In the genomic region with DNA sequence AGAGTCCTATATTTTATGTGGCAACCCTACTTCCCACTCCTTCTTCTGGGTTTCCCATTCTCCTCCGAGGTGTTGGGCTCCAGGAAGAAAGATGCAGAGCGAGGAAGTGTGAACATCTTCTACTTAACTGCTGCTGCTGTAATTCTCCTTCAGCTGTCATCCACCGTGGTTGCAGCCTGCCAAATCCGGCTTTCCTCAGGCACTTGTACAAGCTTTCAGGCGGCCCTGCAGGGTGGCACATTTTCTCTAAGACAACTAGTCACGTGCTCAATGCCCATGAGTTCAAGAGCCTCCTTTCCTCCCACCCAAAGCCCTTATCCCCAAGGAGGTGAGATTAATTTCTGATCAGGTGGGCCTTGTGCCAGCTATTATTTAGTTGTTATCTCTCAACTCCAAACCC, we compare ENCODE assay signal across 19 cellular contexts.
DNase-seq lines count a peak whose midpoint lies in the region; FAIRE-seq and TF ChIP-seq lines count a peak whose summit lies in the region.
"Had no signal": no experiment of that assay in that cellular context is flagged by ENCODE, and none has a peak within 500 bp of the region (broad histone marks: within the 10 kb centered on the region; RNA-seq: fewer than 3 reads in every experiment).

No MANE protein-coding gene starts in this region.

- no peaks in the 10 kb centered on the region for H3K36me3 ChIP-seq in SK-N-MC (ENCODE audit: insufficient read depth, low read length)
- H3K36me3 ChIP-seq in MM.1S (replicated peaks; ENCODE audit: insufficient read depth, low read length): no peaks in the 10 kb centered on the region
- H3K36me3 ChIP-seq in Peyer's patch: no peaks in the 10 kb centered on the region
- no peaks in the 10 kb centered on the region for H3K36me3 ChIP-seq in breast epithelium

- H3K4me1 ChIP-seq in MM.1S (ENCODE audit: low read length): no peaks in the 10 kb centered on the region
- no peaks in the 10 kb centered on the region for H3K4me1 ChIP-seq in Peyer's patch
- no peaks in the 10 kb centered on the region for H3K4me1 ChIP-seq in breast epithelium

- H4K20me1 ChIP-seq in MM.1S (ENCODE audit: insufficient read depth, low read length): no peaks in the 10 kb centered on the region

- H3K27me3 ChIP-seq in MM.1S (replicated peaks; ENCODE audit: insufficient read depth, low read length) (no peaks in the 10 kb centered on the region), Peyer's patch (no peaks in the 10 kb centered on the region), breast epithelium (peaks cover 0 to 17% of the 10 kb centered on the region in 2 donors)

- H3K4me3 ChIP-seq in SK-N-MC (peak overlapping the region; percentile 8; the same call in 1 of the 2 replicates), MM.1S (ENCODE audit: low read length) (no peak overlapping the region), Peyer's patch (no peak overlapping the region), breast epithelium (no peak overlapping the region)
- H3K4me3 ChIP-seq: GM12878 had no signal

- peak; percentile 21 for FAIRE-seq in D721Med (lab: Jason Lieb, UNC)
- FAIRE-seq: GM12878, GM18507, RCC 7860 had no signal

- peak; percentile 33 for DNase-seq in D721Med (ENCODE audit: insufficient read length, low spot score)
- DNase-seq in SK-N-MC (ENCODE audit: low read depth, low spot score): no peak
- DNase-seq in globus pallidus (ENCODE audit: low spot score): peak; percentile 1
- DNase-seq in retina: peak; percentile 5
- no peak for DNase-seq in MM.1S
- no peak for DNase-seq in Peyer's patch
- DNase-seq in breast epithelium (ENCODE audit: low spot score in 2 of 2): no peak
- DNase-seq: COR-L47, DMS53, H7, IMR-90, NCI-H1417 treated with DMSO at 0.1 percent for 48 hours, NCI-H2029, NCI-H510A treated with DMSO at 0.1 percent for 48 hours, SHP77 had no signal

- intact Hi-C loops in breast epithelium (cut with DNase I; ENCODE audit: low total_unique reads): no loop called here

- TF ChIP-seq CTCF in D721Med (IDR thresholded peaks at IDR 0.05; ENCODE audit: insufficient read depth, missing control alignments) (no peak), MM.1S (IDR thresholded peaks at IDR 0.05; ENCODE audit: low read length) (no peak), Peyer's patch (IDR thresholded peaks at IDR 0.05) (no peak), breast epithelium (IDR thresholded peaks at IDR 0.05) (no peak)

- peak overlapping the region; percentile 5; the same call in 1 of the 2 replicates for H3K27ac ChIP-seq in SK-N-MC
- no peak overlapping the region for H3K27ac ChIP-seq in MM.1S (ENCODE audit: low read length)
- no peak overlapping the region for H3K27ac ChIP-seq in Peyer's patch
- H3K27ac ChIP-seq in breast epithelium: no peak overlapping the region
- H3K27ac ChIP-seq: C4-2B had no signal

- H3K9me3 ChIP-seq in SK-N-MC (ENCODE audit: low read depth, low read length) (peaks cover under 1% of the 10 kb centered on the region; the same call in 1 of the 2 replicates), MM.1S (replicated peaks; ENCODE audit: insufficient read depth, low read length) (no peaks in the 10 kb centered on the region), Peyer's patch (peaks cover 0 to under 1% (median 0%) of the 10 kb centered on the region in 4 donors), breast epithelium (peaks cover 0 to 18% of the 10 kb centered on the region in 2 donors)

- H3K9ac ChIP-seq in SK-N-MC (ENCODE audit: insufficient read length) (no peak overlapping the region), MM.1S (ENCODE audit: low read length) (no peak overlapping the region)

- no peaks in the 10 kb centered on the region for H3F3A ChIP-seq in MM.1S (ENCODE audit: insufficient read depth, low read length)

- TF ChIP-seq POLR2A in Peyer's patch (IDR thresholded peaks at IDR 0.05): no peak
- no peak for TF ChIP-seq POLR2A in breast epithelium (IDR thresholded peaks at IDR 0.05)

- H2AFZ ChIP-seq in MM.1S (ENCODE audit: low read length): no peak overlapping the region

- H3K4me2 ChIP-seq in MM.1S (ENCODE audit: low read depth, low read length): no peak overlapping the region

- no peaks in the 10 kb centered on the region for H3K9me2 ChIP-seq in MM.1S (replicated peaks; ENCODE audit: insufficient read depth, low read length)

- no peaks in the 10 kb centered on the region for H3K79me2 ChIP-seq in MM.1S (ENCODE audit: low read length)

Comparison
In these comparisons a context has a peak if more than half of its experiments do, and no peak if none do; other contexts are left out.
1. DNase-seq: peak in D721Med (single experiment), globus pallidus (single experiment) and retina (single experiment); none in SK-N-MC (single experiment), MM.1S (single experiment), Peyer's patch (0 of 3) and breast epithelium (0 of 2).